In the genomic region with DNA sequence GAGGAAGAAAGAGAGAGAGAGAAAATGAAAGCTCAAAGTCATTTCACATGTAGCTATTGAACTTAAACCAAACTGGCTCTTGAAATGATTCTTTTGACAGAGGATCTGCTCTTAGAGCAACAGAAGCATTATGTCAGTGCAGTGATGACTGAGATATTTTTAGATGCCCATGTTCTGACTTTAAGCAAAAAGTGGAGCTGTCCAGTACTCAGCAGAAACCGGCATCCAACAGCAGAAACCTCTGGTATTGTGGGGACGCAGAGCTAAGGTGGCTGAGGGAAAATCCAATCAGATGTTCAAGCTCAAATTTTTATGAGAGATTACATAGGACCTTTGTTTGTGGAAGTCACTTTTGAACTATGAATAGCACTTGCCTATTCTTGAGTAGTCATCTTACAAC, we compare ENCODE assay signal across 31 cellular contexts.
"Had no signal": no experiment of that assay in that cellular context is flagged by ENCODE, and none has a peak within 500 bp of the region (broad histone marks: within the 10 kb centered on the region; RNA-seq: fewer than 3 reads in every experiment).

No MANE protein-coding gene starts in this region.

- H3K4me1 Mint-ChIP-seq: activated B cell treated with CpG ODN at 0.5 μM for 24 hours; activated T-helper 17 cell treated with anti-CD3 and anti-CD28 coated beads, Interleukin-2, amount 50 U/mL, for 72 hours; brain; T-helper 17 cell had no signal

- DNase-seq: activated B cell treated with CpG ODN at 0.5 μM for 24 hours; activated CD4-positive, alpha-beta T cell treated with anti-CD3 and anti-CD28 coated beads for 48 hours; activated CD4-positive, alpha-beta T cell treated with anti-CD3 and anti-CD28 coated beads, Interleukin-2, amount 50 U/mL, for 1 hour; activated CD4-positive, alpha-beta T cell treated with anti-CD3 and anti-CD28 coated beads, Interleukin-2, amount 50 U/mL, for 48 hours; activated CD8-positive, alpha-beta memory T cell treated with anti-CD3 and anti-CD28 coated beads for 24 hours; activated CD8-positive, alpha-beta T cell treated with anti-CD3 and anti-CD28 coated beads for 36 hours; activated effector memory CD4-positive, alpha-beta T cell treated with Interleukin-2 at 50 U/mL for 16 hours; activated gamma-delta T cell treated with Interleukin-2 at 50 U/mL for 16 hours; activated naive CD4-positive, alpha-beta T cell treated with anti-CD3 and anti-CD28 coated beads, Interleukin-2, amount 50 U/mL, for 16 hours; activated naive CD4-positive, alpha-beta T cell treated with Interleukin-2 at 50 U/mL for 16 hours; activated T-cell treated with anti-CD3 and anti-CD28 coated beads, Interleukin-2, amount 50 U/mL, for 4 hours; central memory CD4-positive, alpha-beta T cell; cerebellar nuclear complex; colonic mucosa; effector CD8-positive, alpha-beta T cell; esophagus squamous epithelium; foreskin melanocyte; T-helper 1 cell; T-helper 17 cell; T1000; WERI-Rb-1 had no signal

- H3K27ac ChIP-seq: ascending aorta, breast epithelium, cardiac muscle cell, colonic mucosa, epithelial cell of prostate, esophagus squamous epithelium, gastroesophageal sphincter, WERI-Rb-1 had no signal

- H3K36me3 ChIP-seq: ascending aorta, breast epithelium, cardiac muscle cell, colonic mucosa, esophagus squamous epithelium, gastroesophageal sphincter, WERI-Rb-1 had no signal

- H3K4me1 ChIP-seq: ascending aorta, breast epithelium, colonic mucosa, esophagus squamous epithelium, gastroesophageal sphincter had no signal

- H3K4me3 Mint-ChIP-seq: activated B cell treated with CpG ODN at 0.5 μM for 24 hours; activated CD8-positive, alpha-beta T cell treated with anti-CD3 and anti-CD28 coated beads for 36 hours; activated naive CD8-positive, alpha-beta T cell; activated T-cell treated with anti-CD3 and anti-CD28 coated beads, Interleukin-2, amount 50 U/mL, for 4 hours; activated T-helper 17 cell treated with anti-CD3 and anti-CD28 coated beads, Interleukin-2, amount 50 U/mL, for 72 hours; brain; T-helper 17 cell; T-helper 2 cell treated with Interferon-gamma antibody and Interleukin-4, amounts not matched to agents 5 μg/mL and 100 μg/mL, for 36 hours had no signal

- H3K9me3 Mint-ChIP-seq: activated CD8-positive, alpha-beta T cell treated with anti-CD3 and anti-CD28 coated beads for 36 hours; T-helper 2 cell treated with Interferon-gamma antibody and Interleukin-4, amounts not matched to agents 5 μg/mL and 100 μg/mL, for 36 hours had no signal

- H3K27me3 Mint-ChIP-seq: activated B cell treated with CpG ODN at 0.5 μM for 24 hours; activated naive CD8-positive, alpha-beta T cell; T-helper 17 cell had no signal

- H3K27me3 ChIP-seq: ascending aorta, breast epithelium, cardiac muscle cell, colonic mucosa, esophagus squamous epithelium, gastroesophageal sphincter had no signal

- H3K36me3 Mint-ChIP-seq: activated naive CD8-positive, alpha-beta T cell had no signal

- ATAC-seq: activated CD4-positive, CD25-positive, alpha-beta regulatory T cell treated with anti-CD3 and anti-CD28 coated beads, Interleukin-2, amount 50 U/mL, for 24 hours; activated CD8-positive, alpha-beta T cell treated with anti-CD3 and anti-CD28 coated beads for 36 hours; activated T-cell treated with anti-CD3 and anti-CD28 coated beads, Interleukin-2, amount 50 U/mL, for 4 hours; activated T-helper 17 cell treated with anti-CD3 and anti-CD28 coated beads, Interleukin-2, amount 50 U/mL, for 72 hours; gastroesophageal sphincter; T-helper 17 cell had no signal

- H3K9me3 ChIP-seq: colonic mucosa, esophagus squamous epithelium, gastroesophageal sphincter had no signal

- H3K27ac Mint-ChIP-seq: activated B cell treated with CpG ODN at 0.5 μM for 24 hours; activated CD8-positive, alpha-beta T cell treated with anti-CD3 and anti-CD28 coated beads for 36 hours; activated naive CD8-positive, alpha-beta T cell; activated T-helper 17 cell treated with anti-CD3 and anti-CD28 coated beads, Interleukin-2, amount 50 U/mL, for 72 hours; brain; T-helper 17 cell; T-helper 2 cell treated with Interferon-gamma antibody and Interleukin-4, amounts not matched to agents 5 μg/mL and 100 μg/mL, for 36 hours had no signal

- H3K4me3 ChIP-seq: ascending aorta, breast epithelium, cardiac muscle cell, colonic mucosa, esophagus squamous epithelium, gastroesophageal sphincter had no signal
